Comparison of ENCODE assay signal across 1 cellular context in the genomic region with DNA sequence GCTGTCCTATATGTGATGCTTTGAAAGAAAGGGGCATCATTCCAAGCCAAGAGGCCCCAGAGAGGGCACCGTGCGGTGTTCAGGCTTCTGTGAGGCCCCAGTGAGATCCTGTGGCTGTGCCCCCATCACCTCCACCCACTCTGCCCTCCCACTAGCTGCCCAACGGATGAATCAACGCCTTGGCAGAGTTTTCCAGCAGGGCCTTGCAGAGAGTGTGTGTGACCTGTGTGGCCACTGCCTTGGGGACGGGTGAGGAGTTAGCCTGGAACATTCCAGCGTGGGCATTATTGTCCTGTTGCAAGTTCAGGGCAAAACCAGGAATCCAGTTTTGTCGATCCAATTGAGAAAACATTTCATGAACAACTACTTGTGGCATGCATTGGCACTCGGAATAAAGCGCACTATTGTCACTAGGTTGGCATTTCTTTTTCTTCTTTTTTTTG.
TF ChIP-seq lines count a peak whose summit lies in the region.

No MANE protein-coding gene starts in this region.

TF ChIP-seq in SK-N-SH treated with all-trans-retinoic acid at 6 μM for 48 hours, 23 proteins besides CTCF, POLR2A, EP300 and RAD21 (continued from another document):
- TF ChIP-seq, protein P1, sequence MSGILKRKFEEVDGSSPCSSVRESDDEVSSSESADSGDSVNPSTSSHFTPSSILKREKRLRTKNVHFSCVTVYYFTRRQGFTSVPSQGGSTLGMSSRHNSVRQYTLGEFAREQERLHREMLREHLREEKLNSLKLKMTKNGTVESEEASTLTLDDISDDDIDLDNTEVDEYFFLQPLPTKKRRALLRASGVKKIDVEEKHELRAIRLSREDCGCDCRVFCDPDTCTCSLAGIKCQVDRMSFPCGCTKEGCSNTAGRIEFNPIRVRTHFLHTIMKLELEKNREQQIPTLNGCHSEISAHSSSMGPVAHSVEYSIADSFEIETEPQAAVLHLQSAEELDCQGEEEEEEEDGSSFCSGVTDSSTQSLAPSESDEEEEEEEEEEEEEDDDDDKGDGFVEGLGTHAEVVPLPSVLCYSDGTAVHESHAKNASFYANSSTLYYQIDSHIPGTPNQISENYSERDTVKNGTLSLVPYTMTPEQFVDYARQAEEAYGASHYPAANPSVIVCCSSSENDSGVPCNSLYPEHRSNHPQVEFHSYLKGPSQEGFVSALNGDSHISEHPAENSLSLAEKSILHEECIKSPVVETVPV (CRISPR knock-in tag; IDR thresholded peaks at IDR 0.05), result no peak; the same call in 1 of the 2 replicates
- TF ChIP-seq, protein P2, sequence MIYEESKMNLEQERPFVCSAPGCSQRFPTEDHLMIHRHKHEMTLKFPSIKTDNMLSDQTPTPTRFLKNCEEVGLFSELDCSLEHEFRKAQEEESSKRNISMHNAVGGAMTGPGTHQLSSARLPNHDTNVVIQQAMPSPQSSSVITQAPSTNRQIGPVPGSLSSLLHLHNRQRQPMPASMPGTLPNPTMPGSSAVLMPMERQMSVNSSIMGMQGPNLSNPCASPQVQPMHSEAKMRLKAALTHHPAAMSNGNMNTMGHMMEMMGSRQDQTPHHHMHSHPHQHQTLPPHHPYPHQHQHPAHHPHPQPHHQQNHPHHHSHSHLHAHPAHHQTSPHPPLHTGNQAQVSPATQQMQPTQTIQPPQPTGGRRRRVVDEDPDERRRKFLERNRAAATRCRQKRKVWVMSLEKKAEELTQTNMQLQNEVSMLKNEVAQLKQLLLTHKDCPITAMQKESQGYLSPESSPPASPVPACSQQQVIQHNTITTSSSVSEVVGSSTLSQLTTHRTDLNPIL (CRISPR knock-in tag; IDR thresholded peaks at IDR 0.05; ENCODE audit: low read depth), result no peak
